ENCODE assay signal across 26 cellular contexts in the genomic region with DNA sequence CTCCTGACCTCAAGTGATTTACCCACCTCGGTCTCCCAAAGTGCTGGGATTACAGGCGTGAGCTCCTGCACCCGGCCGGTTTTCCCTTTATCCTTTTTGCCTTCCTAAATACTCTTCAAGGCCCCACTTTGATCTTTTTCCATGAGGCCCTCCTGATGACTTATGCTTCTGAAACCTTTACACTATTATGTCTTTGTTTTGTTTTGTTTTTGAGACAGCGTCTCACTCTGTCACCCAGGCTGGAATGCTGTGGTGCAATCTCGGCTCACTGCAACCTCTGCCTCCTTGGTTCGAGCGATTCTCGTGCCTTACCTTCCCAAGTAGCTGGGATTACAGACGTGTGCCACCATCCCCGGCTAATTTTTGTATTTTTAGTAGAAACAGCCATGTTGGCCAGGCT. TPM values are rescaled to one million over a fixed set of nuclear protein-coding genes. Genes with fewer than 3 reads are reported as not detected.
DNase-seq lines count a peak whose midpoint lies in the region; ATAC-seq and TF ChIP-seq lines count a peak whose summit lies in the region.
"Had no signal": no experiment of that assay in that cellular context is flagged by ENCODE, and none has a peak within 500 bp of the region (broad histone marks: within the 10 kb centered on the region; RNA-seq: fewer than 3 reads in every experiment).

No MANE protein-coding gene starts in this region.

- CTCF ChIA-PET in activated CD4-positive, alpha-beta T cell treated with anti-CD3 and anti-CD28 coated beads, Interleukin-2, amount 10 ng/mL, durations not matched to agents 7 days and 5 days (lab: Charles Lee) = interaction anchor here (0.9 kb wide), 1 partner anchor 56 kb away, joined by 3 read pairs; no protein-coding TSS in a partner anchor

- H3K4me3 Mint-ChIP-seq in activated CD4-positive, alpha-beta T cell treated with anti-CD3 and anti-CD28 coated beads, Interleukin-2, amount 10 ng/mL, durations not matched to agents 7 days and 5 days = no peak overlapping the region
- no peak overlapping the region for H3K4me3 Mint-ChIP-seq in activated CD4-positive, alpha-beta T cell treated with anti-CD3 and anti-CD28 coated beads, Interleukin-2, amount 10 ng/mL, durations not matched to agents 24 days and 14 days
- H3K4me3 Mint-ChIP-seq in glutamatergic neuron (ENCODE audit: unreplicated experiment) = no peak overlapping the region
- H3K4me3 Mint-ChIP-seq: activated T-cell treated with anti-CD3 and anti-CD28 coated beads, Interleukin-2, amount 50 U/mL, for 24 hours; neural progenitor cell; stimulated activated naive CD8-positive, alpha-beta T cell treated with anti-CD3 and anti-CD28 coated beads, Interleukin-15, Interleukin-2, amounts not matched to agents 100 ng/mL and 50 ng/mL, for 24 hours had no signal

- no peaks in the 10 kb centered on the region for H3K9me3 Mint-ChIP-seq in activated CD4-positive, alpha-beta T cell treated with anti-CD3 and anti-CD28 coated beads, Interleukin-2, amount 10 ng/mL, durations not matched to agents 7 days and 5 days
- H3K9me3 Mint-ChIP-seq in activated CD4-positive, alpha-beta T cell treated with anti-CD3 and anti-CD28 coated beads, Interleukin-2, amount 10 ng/mL, durations not matched to agents 24 days and 14 days = peaks cover 7% of the 10 kb centered on the region
- H3K9me3 Mint-ChIP-seq in glutamatergic neuron (ENCODE audit: unreplicated experiment) = peaks cover 9% of the 10 kb centered on the region

- H3K9me3 ChIP-seq in SJSA1 (replicated peaks) = no peaks in the 10 kb centered on the region
- no peaks in the 10 kb centered on the region for H3K9me3 ChIP-seq in smooth muscle cell (replicated peaks; ENCODE audit: low read depth)
- H3K9me3 ChIP-seq: body of pancreas, heart left ventricle, sigmoid colon, thyroid gland had no signal

- H3K79me2 ChIP-seq in smooth muscle cell (ENCODE audit: low read depth) = peaks cover 79% of the 10 kb centered on the region

- no peak overlapping the region for H2AFZ ChIP-seq in smooth muscle cell (ENCODE audit: low read depth)
- H2AFZ ChIP-seq: neural progenitor cell had no signal

- H3K4me2 ChIP-seq in smooth muscle cell = no peak overlapping the region
- H3K4me2 ChIP-seq: neural progenitor cell had no signal

- intact Hi-C loops in activated CD4-positive, alpha-beta T cell treated with anti-CD3 and anti-CD28 coated beads, Interleukin-2, amount 10 ng/mL, durations not matched to agents 24 days and 14 days (cut with micrococcal nuclease) = no loop called here

- POLR2A ChIA-PET in activated CD4-positive, alpha-beta T cell treated with anti-CD3 and anti-CD28 coated beads, Interleukin-2, amount 10 ng/mL, durations not matched to agents 7 days and 5 days (lab: Charles Lee) = no interaction called here

- H3F3A ChIP-seq in smooth muscle cell (ENCODE audit: low read depth) = peaks cover 3% of the 10 kb centered on the region

- TF ChIP-seq CTCF in glutamatergic neuron (IDR thresholded peaks at IDR 0.05; ENCODE audit: partially characterized antibody, unreplicated experiment) = no peak
- TF ChIP-seq CTCF in smooth muscle cell (IDR thresholded peaks at IDR 0.05; ENCODE audit: borderline replicate concordance, insufficient read depth, poor library complexity, severe bottlenecking) = no peak

- H3K27me3 ChIP-seq in SJSA1 (replicated peaks) (no peaks in the 10 kb centered on the region), smooth muscle cell (ENCODE audit: low read depth) (no peaks in the 10 kb centered on the region)
- H3K27me3 ChIP-seq: body of pancreas, heart left ventricle, sigmoid colon, thyroid gland had no signal

- peak overlapping the region; percentile 36 for H3K27ac Mint-ChIP-seq in activated CD4-positive, alpha-beta T cell treated with anti-CD3 and anti-CD28 coated beads, Interleukin-2, amount 10 ng/mL, durations not matched to agents 7 days and 5 days
- no peak overlapping the region for H3K27ac Mint-ChIP-seq in activated CD4-positive, alpha-beta T cell treated with anti-CD3 and anti-CD28 coated beads, Interleukin-2, amount 10 ng/mL, durations not matched to agents 24 days and 14 days
- H3K27ac Mint-ChIP-seq in glutamatergic neuron (ENCODE audit: unreplicated experiment) = peak overlapping the region; percentile 43
- H3K27ac Mint-ChIP-seq: activated T-cell treated with anti-CD3 and anti-CD28 coated beads, Interleukin-2, amount 50 U/mL, for 24 hours; neural progenitor cell; stimulated activated naive CD8-positive, alpha-beta T cell treated with anti-CD3 and anti-CD28 coated beads, Interleukin-15, Interleukin-2, amounts not matched to agents 100 ng/mL and 50 ng/mL, for 24 hours had no signal

- 60% methylated on average over 11 of the region's 11 CpGs for WGBS in smooth muscle cell (ENCODE audit: low lambda C conversion rate)

- peaks cover 31% of the 10 kb centered on the region for H3K4me1 Mint-ChIP-seq in activated CD4-positive, alpha-beta T cell treated with anti-CD3 and anti-CD28 coated beads, Interleukin-2, amount 10 ng/mL, durations not matched to agents 7 days and 5 days
- H3K4me1 Mint-ChIP-seq in activated CD4-positive, alpha-beta T cell treated with anti-CD3 and anti-CD28 coated beads, Interleukin-2, amount 10 ng/mL, durations not matched to agents 24 days and 14 days = peaks cover 37% of the 10 kb centered on the region
- peaks cover 9% of the 10 kb centered on the region for H3K4me1 Mint-ChIP-seq in glutamatergic neuron (ENCODE audit: low read depth, unreplicated experiment)

- ATAC-seq in HG03045 (IDR thresholded peaks at IDR 0.05; ENCODE audit: unreplicated experiment) = no peak
- ATAC-seq: body of pancreas, heart left ventricle had no signal

- H3K4me1 ChIP-seq in SJSA1 (replicated peaks) (peaks cover 47% of the 10 kb centered on the region), smooth muscle cell (ENCODE audit: low read depth) (peaks cover 12% of the 10 kb centered on the region)
- H3K4me1 ChIP-seq: neural progenitor cell had no signal

- no peaks in the 10 kb centered on the region for H3K27me3 Mint-ChIP-seq in activated CD4-positive, alpha-beta T cell treated with anti-CD3 and anti-CD28 coated beads, Interleukin-2, amount 10 ng/mL, durations not matched to agents 7 days and 5 days
- H3K27me3 Mint-ChIP-seq in activated CD4-positive, alpha-beta T cell treated with anti-CD3 and anti-CD28 coated beads, Interleukin-2, amount 10 ng/mL, durations not matched to agents 24 days and 14 days = no peaks in the 10 kb centered on the region
- peaks cover 6% of the 10 kb centered on the region for H3K27me3 Mint-ChIP-seq in glutamatergic neuron (ENCODE audit: unreplicated experiment)
- H3K27me3 Mint-ChIP-seq: activated T-cell treated with anti-CD3 and anti-CD28 coated beads, Interleukin-2, amount 50 U/mL, for 24 hours; CD4-positive, alpha-beta memory T cell; stimulated activated naive CD8-positive, alpha-beta T cell treated with anti-CD3 and anti-CD28 coated beads, Interleukin-15, Interleukin-2, amounts not matched to agents 100 ng/mL and 50 ng/mL, for 24 hours had no signal

- H3K4me3 ChIP-seq in SJSA1 (no peak overlapping the region), smooth muscle cell (no peak overlapping the region)
- H3K4me3 ChIP-seq: body of pancreas, heart left ventricle, neural progenitor cell, sigmoid colon, thyroid gland had no signal

- DNase-seq in activated CD4-positive, alpha-beta T cell treated with anti-CD3 and anti-CD28 coated beads, Interleukin-2, amount 10 ng/mL, durations not matched to agents 7 days and 5 days = no peak
- DNase-seq in activated CD4-positive, alpha-beta T cell treated with anti-CD3 and anti-CD28 coated beads, Interleukin-2, amount 10 ng/mL, durations not matched to agents 24 days and 14 days = no peak
- DNase-seq in SJSA1 (ENCODE audit: low read depth in 1 of 2, low spot score in 2 of 2) (peak in 1 of 2 experiments; percentile 50), glutamatergic neuron (no peak), smooth muscle cell (lab: John Stamatoyannopoulos, UW; ENCODE audit: unreplicated experiment) (no peak), HK-2 (ENCODE audit: unreplicated experiment) (no peak), NCI-H82 treated with DMSO at 0.1 percent for 48 hours (lab: John Stamatoyannopoulos, UW; ENCODE audit: unreplicated experiment) (no peak)
- DNase-seq: activated CD4-positive, alpha-beta T cell treated with anti-CD3 and anti-CD28 coated beads for 48 hours; activated gamma-delta T cell; activated T-cell treated with anti-CD3 and anti-CD28 coated beads, Interleukin-2, amount 50 U/mL, for 24 hours; body of pancreas; CD4-positive, alpha-beta memory T cell; effector CD4-positive, alpha-beta T cell; HCEC 1CT; heart left ventricle; NCI-H1092; NCI-H1694 treated with DMSO at 0.1 percent for 48 hours; NCI-H510A; sigmoid colon; thyroid gland had no signal

- H3K36me3 ChIP-seq in SJSA1 = peaks cover 15% of the 10 kb centered on the region; the same call in 1 of the 2 replicates
- H3K36me3 ChIP-seq in smooth muscle cell (ENCODE audit: low read depth) = no peaks in the 10 kb centered on the region
- H3K36me3 ChIP-seq: neural progenitor cell, sigmoid colon, thyroid gland had no signal

- H3K9ac ChIP-seq in smooth muscle cell (ENCODE audit: low read depth) = no peak overlapping the region
- H3K9ac ChIP-seq: neural progenitor cell had no signal

- H3K27ac ChIP-seq in SJSA1 = peak overlapping the region; percentile 42
- peak overlapping the region; percentile 60 for H3K27ac ChIP-seq in smooth muscle cell (ENCODE audit: low read depth)
- H3K27ac ChIP-seq: 22Rv1, body of pancreas, HL-60, neural progenitor cell, sigmoid colon, thyroid gland, VCaP had no signal

- H4K20me1 ChIP-seq in smooth muscle cell (ENCODE audit: low read depth) = no peaks in the 10 kb centered on the region

- peaks cover 19% of the 10 kb centered on the region for H3K36me3 Mint-ChIP-seq in activated CD4-positive, alpha-beta T cell treated with anti-CD3 and anti-CD28 coated beads, Interleukin-2, amount 10 ng/mL, durations not matched to agents 7 days and 5 days (ENCODE audit: low read depth)
- peaks cover 28% of the 10 kb centered on the region for H3K36me3 Mint-ChIP-seq in activated CD4-positive, alpha-beta T cell treated with anti-CD3 and anti-CD28 coated beads, Interleukin-2, amount 10 ng/mL, durations not matched to agents 24 days and 14 days (ENCODE audit: low read depth)
- peaks cover 4% of the 10 kb centered on the region for H3K36me3 Mint-ChIP-seq in glutamatergic neuron (ENCODE audit: unreplicated experiment)

RNA-seq across cellular contexts. Expression of gene STMP1, which starts 3.8 kb away (rescaled TPM):
- 10 to 100 TPM; 25.2 to 26.0 TPM for total RNA-seq in activated CD4-positive, alpha-beta T cell treated with anti-CD3 and anti-CD28 coated beads, Interleukin-2, amount 10 ng/mL, durations not matched to agents 7 days and 5 days
- 23.5 and 25.8 TPM in 2 replicates for total RNA-seq in activated CD4-positive, alpha-beta T cell treated with anti-CD3 and anti-CD28 coated beads, Interleukin-2, amount 10 ng/mL, durations not matched to agents 24 days and 14 days
- total RNA-seq in SJSA1 (2014; rRNA removed; shearing (Covaris generic)) = 15.3 and 18.6 TPM in 2 replicates
- 54.6 TPM for total RNA-seq in glutamatergic neuron (ENCODE audit: unreplicated experiment)
- total RNA-seq in smooth muscle cell = 26.6 and 28.7 TPM in 2 replicates
- polyA plus RNA-seq in smooth muscle cell = 72.1 and 76.8 TPM in 2 replicates
